ENCODE assay signal across 1 cellular context in the genomic region with DNA sequence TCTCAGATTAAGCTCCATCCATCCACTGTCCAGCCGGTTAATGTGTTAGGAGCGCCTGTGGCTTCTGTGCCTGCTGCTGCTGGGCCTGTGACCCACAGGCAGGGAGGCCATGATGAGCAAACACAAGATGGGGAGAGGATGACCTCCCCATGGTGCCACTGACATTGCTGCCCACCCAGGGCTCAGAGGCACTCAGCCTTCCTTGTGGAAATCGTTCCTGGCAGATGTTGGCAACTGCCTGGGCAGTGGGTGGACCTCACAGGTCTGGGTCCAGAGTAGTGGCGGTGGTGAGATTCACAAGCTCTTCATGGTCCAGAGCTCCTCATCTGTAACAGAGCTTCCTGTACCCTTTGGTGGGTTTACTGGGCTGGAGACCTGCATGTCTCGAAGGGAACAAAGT.
TF ChIP-seq lines count a peak whose summit lies in the region.

No MANE protein-coding gene starts in this region.

TF ChIP-seq in IMR-90, 13 proteins besides CTCF, POLR2A, EP300 and RAD21 (continued from another document):
- TF ChIP-seq, protein P1, sequence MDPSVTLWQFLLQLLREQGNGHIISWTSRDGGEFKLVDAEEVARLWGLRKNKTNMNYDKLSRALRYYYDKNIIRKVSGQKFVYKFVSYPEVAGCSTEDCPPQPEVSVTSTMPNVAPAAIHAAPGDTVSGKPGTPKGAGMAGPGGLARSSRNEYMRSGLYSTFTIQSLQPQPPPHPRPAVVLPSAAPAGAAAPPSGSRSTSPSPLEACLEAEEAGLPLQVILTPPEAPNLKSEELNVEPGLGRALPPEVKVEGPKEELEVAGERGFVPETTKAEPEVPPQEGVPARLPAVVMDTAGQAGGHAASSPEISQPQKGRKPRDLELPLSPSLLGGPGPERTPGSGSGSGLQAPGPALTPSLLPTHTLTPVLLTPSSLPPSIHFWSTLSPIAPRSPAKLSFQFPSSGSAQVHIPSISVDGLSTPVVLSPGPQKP (IDR thresholded peaks at IDR 0.05; ENCODE audit: borderline replicate concordance, low read depth, low read length): no peak
- TF ChIP-seq CEBPB (IDR thresholded peaks at IDR 0.05; ENCODE audit: low read depth, low read length) (no peak), MAZ (IDR thresholded peaks at IDR 0.05; ENCODE audit: borderline replicate concordance, low read depth, low read length) (no peak), FOS (IDR thresholded peaks at IDR 0.05; ENCODE audit: low read depth, low read length) (no peak), RCOR1 (IDR thresholded peaks at IDR 0.05; ENCODE audit: insufficient replicate concordance, low read length) (no peak), MAFK (IDR thresholded peaks at IDR 0.05; ENCODE audit: low read depth, low read length) (no peak)
- TF ChIP-seq, protein P2, sequence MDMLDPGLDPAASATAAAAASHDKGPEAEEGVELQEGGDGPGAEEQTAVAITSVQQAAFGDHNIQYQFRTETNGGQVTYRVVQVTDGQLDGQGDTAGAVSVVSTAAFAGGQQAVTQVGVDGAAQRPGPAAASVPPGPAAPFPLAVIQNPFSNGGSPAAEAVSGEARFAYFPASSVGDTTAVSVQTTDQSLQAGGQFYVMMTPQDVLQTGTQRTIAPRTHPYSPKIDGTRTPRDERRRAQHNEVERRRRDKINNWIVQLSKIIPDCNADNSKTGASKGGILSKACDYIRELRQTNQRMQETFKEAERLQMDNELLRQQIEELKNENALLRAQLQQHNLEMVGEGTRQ (IDR thresholded peaks at IDR 0.05; ENCODE audit: low read depth, low read length): no peak
